Comparison of ENCODE assay signal across 8 cellular contexts in genomic region chr2:70133521-70134348, GRCh38. TPM values are rescaled to one million over a fixed set of nuclear protein-coding genes. Genes with fewer than 3 reads are reported as not detected.
DNase-seq lines count a peak whose midpoint lies in the region; ATAC-seq and TF ChIP-seq lines count a peak whose summit lies in the region.

No MANE protein-coding gene starts in this region.

- H3K9me3 Mint-ChIP-seq in Caco-2 (ENCODE audit: unreplicated experiment), result peaks cover 7% of the 10 kb centered on the region

- H3K4me1 ChIP-seq in Caco-2, result peaks cover 58% of the 10 kb centered on the region
- peaks cover 28% of the 10 kb centered on the region for H3K4me1 ChIP-seq in KMS-11 (ENCODE audit: low read depth, poor library complexity, severe bottlenecking)
- H3K4me1 ChIP-seq in adipocyte (ENCODE audit: control insufficient read depth, insufficient read depth, low read length), result peaks cover 45% of the 10 kb centered on the region
- H3K4me1 ChIP-seq in lung (ENCODE audit: control insufficient read depth in 2 of 2, insufficient read depth in 2 of 2, low read length in 2 of 2), result peaks cover 6 to 8% of the 10 kb centered on the region in 2 donors

- H3K9me3 ChIP-seq in Caco-2 (no peaks in the 10 kb centered on the region), adipocyte (ENCODE audit: control insufficient read depth, low read length) (no peaks in the 10 kb centered on the region), lung (ENCODE audit: control insufficient read depth in 2 of 2, insufficient read depth in 1 of 2, low read length in 1 of 2) (no peaks in the 10 kb centered on the region)

- H3K9ac ChIP-seq in KMS-11 (no peak overlapping the region; the same call in 1 of the 2 replicates), adipocyte (ENCODE audit: low read length) (peak overlapping the region; percentile 92)

- H3K27ac Mint-ChIP-seq in Caco-2 (ENCODE audit: unreplicated experiment), result peak overlapping the region; percentile 87

- no peak for TF ChIP-seq POLR2A in erythroblast (IDR thresholded peaks at IDR 0.05; ENCODE audit: low read length)

- peak overlapping the region; percentile 68 for H3K4me3 Mint-ChIP-seq in Caco-2 (ENCODE audit: unreplicated experiment)

- ATAC-seq in lung (ENCODE audit: insufficient read depth, low FRiP score) (no peak), GM21529 (IDR thresholded peaks at IDR 0.05; ENCODE audit: unreplicated experiment) (no peak)

- WGBS in lung, 2 donors, result 41 to 58% methylated on average over 10 of the region's 10 CpGs

- H2AFZ ChIP-seq in KMS-11 (ENCODE audit: low read depth), result peak overlapping the region; percentile 79

- H3K27me3 ChIP-seq in Caco-2 (replicated peaks; ENCODE audit: control insufficient read depth, insufficient read depth, low read length), result no peaks in the 10 kb centered on the region
- no peaks in the 10 kb centered on the region for H3K27me3 ChIP-seq in KMS-11 (ENCODE audit: insufficient read depth, low read depth)
- H3K27me3 ChIP-seq in adipocyte (replicated peaks; ENCODE audit: control insufficient read depth, insufficient read depth, low read length), result no peaks in the 10 kb centered on the region
- no peaks in the 10 kb centered on the region for H3K27me3 ChIP-seq in lung (ENCODE audit: control insufficient read depth, insufficient read depth)

- H3K4me3 ChIP-seq in Caco-2 (ENCODE audit: low read depth, low read length) (no peak overlapping the region), KMS-11 (IDR thresholded peaks at IDR 0.05; ENCODE audit: insufficient read depth, low read depth, low read length) (no peak overlapping the region), adipocyte (ENCODE audit: low read length) (no peak overlapping the region), lung (no peak overlapping the region)

- H3K36me3 ChIP-seq in Caco-2 (ENCODE audit: control insufficient read depth, insufficient read depth, low read length), result no peaks in the 10 kb centered on the region
- H3K36me3 ChIP-seq in KMS-11 (ENCODE audit: insufficient read depth), result no peaks in the 10 kb centered on the region
- no peaks in the 10 kb centered on the region for H3K36me3 ChIP-seq in adipocyte (ENCODE audit: control insufficient read depth, insufficient read depth, low read length, severe bottlenecking)
- H3K36me3 ChIP-seq in lung (ENCODE audit: control insufficient read depth in 2 of 2, insufficient read depth in 2 of 2, low read length in 2 of 2), result no peaks in the 10 kb centered on the region

- CTCF ChIA-PET in Caco-2 (lab: Charles Lee), result interaction anchor here (1.1 to 1.2 kb wide), 2 partner anchors 25 to 46 kb away, joined by 3 read pairs; no protein-coding TSS in a partner anchor

- no peaks in the 10 kb centered on the region for H3K79me2 ChIP-seq in KMS-11 (ENCODE audit: insufficient read depth, low read depth)

- H3K4me1 Mint-ChIP-seq in Caco-2 (ENCODE audit: low read depth, unreplicated experiment), result peaks cover 55% of the 10 kb centered on the region

- intact Hi-C loops in Caco-2 (cut with micrococcal nuclease; ENCODE audit: unreplicated experiment), result no loop called here

- DNase-seq in Caco-2 (no peak), adipocyte (ENCODE audit: low read depth) (no peak), lung (ENCODE audit: low spot score) (no peak), erythroblast (lab: John Stamatoyannopoulos, UW) (no peak), superior temporal gyrus (ENCODE audit: extremely low spot score) (no peak), GM19240 (ENCODE audit: insufficient read length, low spot score) (no peak)

- peak overlapping the region; percentile 85; the same call in 1 of the 2 replicates for H3K4me2 ChIP-seq in KMS-11

- POLR2A ChIA-PET in Caco-2 (lab: Charles Lee), result interaction anchor here (0.6 to 2.7 kb wide), 9 partner anchors 8 to 220 kb away, joined by 3 to 22 read pairs (median 6); partner anchors contain the start of genes C2orf42, MXD1 and PCBP1

- H3K27ac ChIP-seq in KMS-11, result peak overlapping the region; percentile 96; the same call in 1 of the 2 replicates
- H3K27ac ChIP-seq in lung (ENCODE audit: low read depth in 1 of 2, low read length in 1 of 2), result peak overlapping the region; percentile 69 to 86

- H4K20me1 ChIP-seq in KMS-11 (ENCODE audit: insufficient read depth), result no peaks in the 10 kb centered on the region

- no TSS peak for BruUV-seq in Caco-2 (replicated peaks; lab: Mats Ljungman, UMichigan)

- H3K36me3 Mint-ChIP-seq in Caco-2 (ENCODE audit: insufficient read depth, unreplicated experiment), result peaks cover 16% of the 10 kb centered on the region

- no peaks in the 10 kb centered on the region for H3K27me3 Mint-ChIP-seq in Caco-2 (ENCODE audit: insufficient read depth, unreplicated experiment)

- TF ChIP-seq CTCF in Caco-2 (IDR thresholded peaks at IDR 0.05; ENCODE audit: insufficient read depth in 1 of 2, low read depth in 1 of 2, low read length in 1 of 2, severe bottlenecking in 1 of 2, unreplicated experiment in 1 of 2) (no peak), KMS-11 (conservative IDR thresholded peaks at IDR 0.05; ENCODE audit: low read depth, low read length) (no peak), lung (IDR thresholded peaks at IDR 0.05; ENCODE audit: control extremely low read depth, extremely low read depth) (no peak)

RNA-seq across cellular contexts. Expression of gene PCBP1, which starts 46.5 kb away (rescaled TPM):
- total RNA-seq in Caco-2 (2022) (308 and 319 TPM in 2 replicates), lung (100 to 1,000 TPM; 134 to 326 TPM)
- 100 to 1,000 TPM; 268 to 453 TPM for polyA plus RNA-seq in lung

RNA-seq across cellular contexts. Expression of gene C2orf42, which starts 57.1 kb away (rescaled TPM):
- total RNA-seq in Caco-2 (2022), result 12.7 and 14.8 TPM in 2 replicates
- total RNA-seq in lung, result 10 to 100 TPM; 11.5 to 15.0 TPM
- polyA plus RNA-seq in lung, result 1 to 10 TPM; 4.3 to 7.1 TPM
